Comparison of ENCODE assay signal across 1 cellular context in the genomic region with DNA sequence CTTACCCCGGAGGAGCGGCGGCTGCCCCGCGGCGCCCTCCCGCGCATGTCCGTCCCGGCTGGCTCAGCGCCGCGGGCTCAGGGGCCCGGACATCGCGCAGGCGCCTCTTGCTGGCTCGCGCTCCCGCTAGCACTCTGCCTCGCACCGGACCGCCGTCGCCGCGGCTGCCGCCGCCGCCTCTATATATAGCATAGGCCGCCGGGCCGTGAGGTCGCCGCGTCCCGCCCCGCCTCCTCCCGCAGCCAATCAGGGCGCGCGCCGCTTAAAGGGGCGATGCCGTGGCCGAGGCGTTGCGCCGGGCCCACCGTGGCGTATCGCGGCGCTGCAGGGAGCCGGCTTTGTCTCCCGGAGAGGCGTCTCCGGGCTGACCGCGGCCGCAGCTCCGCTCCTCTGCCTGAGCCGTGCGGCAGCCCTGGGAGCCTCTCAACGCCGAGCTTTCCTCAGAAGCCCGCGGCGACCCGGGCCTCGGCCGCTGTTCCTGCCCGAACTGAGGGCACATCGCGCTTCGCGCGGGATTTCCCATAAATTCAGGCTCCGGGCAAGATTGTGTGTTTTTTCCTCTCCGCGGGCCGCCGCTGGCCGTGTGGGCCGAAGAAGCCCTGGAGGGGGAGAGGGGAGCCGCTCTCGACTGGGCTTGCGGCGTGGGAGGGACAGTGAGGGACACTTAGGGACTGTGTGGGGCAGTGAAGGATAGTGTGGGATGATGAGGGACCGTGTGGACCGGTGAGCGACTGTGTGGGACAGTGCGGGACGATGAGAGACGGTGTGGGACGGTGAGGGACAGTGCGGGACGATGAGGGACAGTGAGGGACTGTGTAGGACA.
A peak's percentile ranks its signal among the peaks of the same experiment; 100 is the strongest.
TF ChIP-seq lines count a peak whose summit lies in the region.

A gene with protein sequence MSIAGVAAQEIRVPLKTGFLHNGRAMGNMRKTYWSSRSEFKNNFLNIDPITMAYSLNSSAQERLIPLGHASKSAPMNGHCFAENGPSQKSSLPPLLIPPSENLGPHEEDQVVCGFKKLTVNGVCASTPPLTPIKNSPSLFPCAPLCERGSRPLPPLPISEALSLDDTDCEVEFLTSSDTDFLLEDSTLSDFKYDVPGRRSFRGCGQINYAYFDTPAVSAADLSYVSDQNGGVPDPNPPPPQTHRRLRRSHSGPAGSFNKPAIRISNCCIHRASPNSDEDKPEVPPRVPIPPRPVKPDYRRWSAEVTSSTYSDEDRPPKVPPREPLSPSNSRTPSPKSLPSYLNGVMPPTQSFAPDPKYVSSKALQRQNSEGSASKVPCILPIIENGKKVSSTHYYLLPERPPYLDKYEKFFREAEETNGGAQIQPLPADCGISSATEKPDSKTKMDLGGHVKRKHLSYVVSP (minus strand): TSS at position 157 of the 823 bp plus-strand sequence. CDS start 10,690 bp downstream, outside the sequence.

TF ChIP-seq in HepG2, 621 proteins besides CTCF, POLR2A, EP300 and RAD21 (continued from another document and continues in another):
- TF ChIP-seq, protein P1, sequence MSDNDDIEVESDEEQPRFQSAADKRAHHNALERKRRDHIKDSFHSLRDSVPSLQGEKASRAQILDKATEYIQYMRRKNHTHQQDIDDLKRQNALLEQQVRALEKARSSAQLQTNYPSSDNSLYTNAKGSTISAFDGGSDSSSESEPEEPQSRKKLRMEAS (IDR thresholded peaks at IDR 0.05) = peak; percentile 87
- TF ChIP-seq ZNF451 (CRISPR knock-in tag; IDR thresholded peaks at IDR 0.05) = peak; percentile 88; the same call in 1 of the 2 replicates
- TF ChIP-seq RARA (CRISPR knock-in tag; IDR thresholded peaks at IDR 0.05) = peak; percentile 33; the same call in 1 of the 2 replicates
- peak; percentile 87 for TF ChIP-seq ZNF430 (CRISPR knock-in tag; IDR thresholded peaks at IDR 0.05)
- TF ChIP-seq, protein P2, sequence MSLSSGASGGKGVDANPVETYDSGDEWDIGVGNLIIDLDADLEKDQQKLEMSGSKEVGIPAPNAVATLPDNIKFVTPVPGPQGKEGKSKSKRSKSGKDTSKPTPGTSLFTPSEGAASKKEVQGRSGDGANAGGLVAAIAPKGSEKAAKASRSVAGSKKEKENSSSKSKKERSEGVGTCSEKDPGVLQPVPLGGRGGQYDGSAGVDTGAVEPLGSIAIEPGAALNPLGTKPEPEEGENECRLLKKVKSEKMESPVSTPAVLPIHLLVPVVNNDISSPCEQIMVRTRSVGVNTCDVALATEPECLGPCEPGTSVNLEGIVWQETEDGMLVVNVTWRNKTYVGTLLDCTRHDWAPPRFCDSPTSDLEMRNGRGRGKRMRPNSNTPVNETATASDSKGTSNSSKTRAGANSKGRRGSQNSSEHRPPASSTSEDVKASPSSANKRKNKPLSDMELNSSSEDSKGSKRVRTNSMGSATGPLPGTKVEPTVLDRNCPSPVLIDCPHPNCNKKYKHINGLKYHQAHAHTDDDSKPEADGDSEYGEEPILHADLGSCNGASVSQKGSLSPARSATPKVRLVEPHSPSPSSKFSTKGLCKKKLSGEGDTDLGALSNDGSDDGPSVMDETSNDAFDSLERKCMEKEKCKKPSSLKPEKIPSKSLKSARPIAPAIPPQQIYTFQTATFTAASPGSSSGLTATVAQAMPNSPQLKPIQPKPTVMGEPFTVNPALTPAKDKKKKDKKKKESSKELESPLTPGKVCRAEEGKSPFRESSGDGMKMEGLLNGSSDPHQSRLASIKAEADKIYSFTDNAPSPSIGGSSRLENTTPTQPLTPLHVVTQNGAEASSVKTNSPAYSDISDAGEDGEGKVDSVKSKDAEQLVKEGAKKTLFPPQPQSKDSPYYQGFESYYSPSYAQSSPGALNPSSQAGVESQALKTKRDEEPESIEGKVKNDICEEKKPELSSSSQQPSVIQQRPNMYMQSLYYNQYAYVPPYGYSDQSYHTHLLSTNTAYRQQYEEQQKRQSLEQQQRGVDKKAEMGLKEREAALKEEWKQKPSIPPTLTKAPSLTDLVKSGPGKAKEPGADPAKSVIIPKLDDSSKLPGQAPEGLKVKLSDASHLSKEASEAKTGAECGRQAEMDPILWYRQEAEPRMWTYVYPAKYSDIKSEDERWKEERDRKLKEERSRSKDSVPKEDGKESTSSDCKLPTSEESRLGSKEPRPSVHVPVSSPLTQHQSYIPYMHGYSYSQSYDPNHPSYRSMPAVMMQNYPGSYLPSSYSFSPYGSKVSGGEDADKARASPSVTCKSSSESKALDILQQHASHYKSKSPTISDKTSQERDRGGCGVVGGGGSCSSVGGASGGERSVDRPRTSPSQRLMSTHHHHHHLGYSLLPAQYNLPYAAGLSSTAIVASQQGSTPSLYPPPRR (CRISPR knock-in tag; IDR thresholded peaks at IDR 0.05; ENCODE audit: borderline replicate concordance) = peak; percentile 65; the same call in 1 of the 2 replicates
- peak; percentile 58; the same call in 1 of the 2 replicates for TF ChIP-seq SPEN (CRISPR knock-in tag; IDR thresholded peaks at IDR 0.05; ENCODE audit: low read depth)
- TF ChIP-seq, protein P3, sequence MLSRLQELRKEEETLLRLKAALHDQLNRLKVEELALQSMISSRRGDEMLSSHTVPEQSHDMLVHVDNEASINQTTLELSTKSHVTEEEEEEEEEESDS (CRISPR knock-in tag; IDR thresholded peaks at IDR 0.05; ENCODE audit: borderline replicate concordance) = peak; percentile 49; the same call in 1 of the 2 replicates
- TF ChIP-seq, protein P4, sequence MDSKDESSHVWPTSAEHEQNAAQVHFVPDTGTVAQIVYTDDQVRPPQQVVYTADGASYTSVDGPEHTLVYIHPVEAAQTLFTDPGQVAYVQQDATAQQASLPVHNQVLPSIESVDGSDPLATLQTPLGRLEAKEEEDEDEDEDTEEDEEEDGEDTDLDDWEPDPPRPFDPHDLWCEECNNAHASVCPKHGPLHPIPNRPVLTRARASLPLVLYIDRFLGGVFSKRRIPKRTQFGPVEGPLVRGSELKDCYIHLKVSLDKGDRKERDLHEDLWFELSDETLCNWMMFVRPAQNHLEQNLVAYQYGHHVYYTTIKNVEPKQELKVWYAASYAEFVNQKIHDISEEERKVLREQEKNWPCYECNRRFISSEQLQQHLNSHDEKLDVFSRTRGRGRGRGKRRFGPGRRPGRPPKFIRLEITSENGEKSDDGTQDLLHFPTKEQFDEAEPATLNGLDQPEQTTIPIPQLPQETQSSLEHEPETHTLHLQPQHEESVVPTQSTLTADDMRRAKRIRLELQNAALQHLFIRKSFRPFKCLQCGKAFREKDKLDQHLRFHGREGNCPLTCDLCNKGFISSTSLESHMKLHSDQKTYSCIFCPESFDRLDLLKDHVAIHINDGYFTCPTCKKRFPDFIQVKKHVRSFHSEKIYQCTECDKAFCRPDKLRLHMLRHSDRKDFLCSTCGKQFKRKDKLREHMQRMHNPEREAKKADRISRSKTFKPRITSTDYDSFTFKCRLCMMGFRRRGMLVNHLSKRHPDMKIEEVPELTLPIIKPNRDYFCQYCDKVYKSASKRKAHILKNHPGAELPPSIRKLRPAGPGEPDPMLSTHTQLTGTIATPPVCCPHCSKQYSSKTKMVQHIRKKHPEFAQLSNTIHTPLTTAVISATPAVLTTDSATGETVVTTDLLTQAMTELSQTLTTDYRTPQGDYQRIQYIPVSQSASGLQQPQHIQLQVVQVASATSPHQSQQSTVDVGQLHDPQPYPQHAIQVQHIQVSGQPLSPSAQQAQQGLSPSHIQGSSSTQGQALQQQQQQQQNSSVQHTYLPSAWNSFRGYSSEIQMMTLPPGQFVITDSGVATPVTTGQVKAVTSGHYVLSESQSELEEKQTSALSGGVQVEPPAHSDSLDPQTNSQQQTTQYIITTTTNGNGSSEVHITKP (CRISPR knock-in tag; IDR thresholded peaks at IDR 0.05; ENCODE audit: low read depth) = no peak
- peak; percentile 58; the same call in 1 of the 2 replicates for TF ChIP-seq ZNF605 (CRISPR knock-in tag; IDR thresholded peaks at IDR 0.05)
- TF ChIP-seq, protein P5, sequence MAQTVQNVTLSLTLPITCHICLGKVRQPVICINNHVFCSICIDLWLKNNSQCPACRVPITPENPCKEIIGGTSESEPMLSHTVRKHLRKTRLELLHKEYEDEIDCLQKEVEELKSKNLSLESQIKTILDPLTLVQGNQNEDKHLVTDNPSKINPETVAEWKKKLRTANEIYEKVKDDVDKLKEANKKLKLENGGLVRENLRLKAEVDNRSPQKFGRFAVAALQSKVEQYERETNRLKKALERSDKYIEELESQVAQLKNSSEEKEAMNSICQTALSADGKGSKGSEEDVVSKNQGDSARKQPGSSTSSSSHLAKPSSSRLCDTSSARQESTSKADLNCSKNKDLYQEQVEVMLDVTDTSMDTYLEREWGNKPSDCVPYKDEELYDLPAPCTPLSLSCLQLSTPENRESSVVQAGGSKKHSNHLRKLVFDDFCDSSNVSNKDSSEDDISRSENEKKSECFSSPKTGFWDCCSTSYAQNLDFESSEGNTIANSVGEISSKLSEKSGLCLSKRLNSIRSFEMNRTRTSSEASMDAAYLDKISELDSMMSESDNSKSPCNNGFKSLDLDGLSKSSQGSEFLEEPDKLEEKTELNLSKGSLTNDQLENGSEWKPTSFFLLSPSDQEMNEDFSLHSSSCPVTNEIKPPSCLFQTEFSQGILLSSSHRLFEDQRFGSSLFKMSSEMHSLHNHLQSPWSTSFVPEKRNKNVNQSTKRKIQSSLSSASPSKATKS (CRISPR knock-in tag; IDR thresholded peaks at IDR 0.05) = no peak
- peak; percentile 45 for TF ChIP-seq ZNF160 (CRISPR knock-in tag; IDR thresholded peaks at IDR 0.05)
- TF ChIP-seq, protein P6, sequence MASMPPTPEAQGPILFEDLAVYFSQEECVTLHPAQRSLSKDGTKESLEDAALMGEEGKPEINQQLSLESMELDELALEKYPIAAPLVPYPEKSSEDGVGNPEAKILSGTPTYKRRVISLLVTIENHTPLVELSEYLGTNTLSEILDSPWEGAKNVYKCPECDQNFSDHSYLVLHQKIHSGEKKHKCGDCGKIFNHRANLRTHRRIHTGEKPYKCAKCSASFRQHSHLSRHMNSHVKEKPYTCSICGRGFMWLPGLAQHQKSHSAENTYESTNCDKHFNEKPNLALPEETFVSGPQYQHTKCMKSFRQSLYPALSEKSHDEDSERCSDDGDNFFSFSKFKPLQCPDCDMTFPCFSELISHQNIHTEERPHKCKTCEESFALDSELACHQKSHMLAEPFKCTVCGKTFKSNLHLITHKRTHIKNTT (CRISPR knock-in tag; IDR thresholded peaks at IDR 0.05) = no peak
- TF ChIP-seq, protein P7, sequence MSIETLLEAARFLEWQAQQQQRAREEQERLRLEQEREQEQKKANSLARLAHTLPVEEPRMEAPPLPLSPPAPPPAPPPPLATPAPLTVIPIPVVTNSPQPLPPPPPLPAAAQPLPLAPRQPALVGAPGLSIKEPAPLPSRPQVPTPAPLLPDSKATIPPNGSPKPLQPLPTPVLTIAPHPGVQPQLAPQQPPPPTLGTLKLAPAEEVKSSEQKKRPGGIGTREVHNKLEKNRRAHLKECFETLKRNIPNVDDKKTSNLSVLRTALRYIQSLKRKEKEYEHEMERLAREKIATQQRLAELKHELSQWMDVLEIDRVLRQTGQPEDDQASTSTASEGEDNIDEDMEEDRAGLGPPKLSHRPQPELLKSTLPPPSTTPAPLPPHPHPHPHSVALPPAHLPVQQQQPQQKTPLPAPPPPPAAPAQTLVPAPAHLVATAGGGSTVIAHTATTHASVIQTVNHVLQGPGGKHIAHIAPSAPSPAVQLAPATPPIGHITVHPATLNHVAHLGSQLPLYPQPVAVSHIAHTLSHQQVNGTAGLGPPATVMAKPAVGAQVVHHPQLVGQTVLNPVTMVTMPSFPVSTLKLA (IDR thresholded peaks at IDR 0.05) = no peak
- TF ChIP-seq SRY (CRISPR knock-in tag; IDR thresholded peaks at IDR 0.05) = peak; percentile 90
- TF ChIP-seq KMT2A (CRISPR knock-in tag; IDR thresholded peaks at IDR 0.05) = peak; percentile 66; the same call in 1 of the 2 replicates
- TF ChIP-seq, protein P8, sequence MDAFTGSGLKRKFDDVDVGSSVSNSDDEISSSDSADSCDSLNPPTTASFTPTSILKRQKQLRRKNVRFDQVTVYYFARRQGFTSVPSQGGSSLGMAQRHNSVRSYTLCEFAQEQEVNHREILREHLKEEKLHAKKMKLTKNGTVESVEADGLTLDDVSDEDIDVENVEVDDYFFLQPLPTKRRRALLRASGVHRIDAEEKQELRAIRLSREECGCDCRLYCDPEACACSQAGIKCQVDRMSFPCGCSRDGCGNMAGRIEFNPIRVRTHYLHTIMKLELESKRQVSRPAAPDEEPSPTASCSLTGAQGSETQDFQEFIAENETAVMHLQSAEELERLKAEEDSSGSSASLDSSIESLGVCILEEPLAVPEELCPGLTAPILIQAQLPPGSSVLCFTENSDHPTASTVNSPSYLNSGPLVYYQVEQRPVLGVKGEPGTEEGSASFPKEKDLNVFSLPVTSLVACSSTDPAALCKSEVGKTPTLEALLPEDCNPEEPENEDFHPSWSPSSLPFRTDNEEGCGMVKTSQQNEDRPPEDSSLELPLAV (CRISPR knock-in tag; conservative IDR thresholded peaks at IDR 0.05; ENCODE audit: low read depth) = 0 out of 2 replicates have a peak, but pooled peaks have one; percentile 45
- TF ChIP-seq, protein P9, sequence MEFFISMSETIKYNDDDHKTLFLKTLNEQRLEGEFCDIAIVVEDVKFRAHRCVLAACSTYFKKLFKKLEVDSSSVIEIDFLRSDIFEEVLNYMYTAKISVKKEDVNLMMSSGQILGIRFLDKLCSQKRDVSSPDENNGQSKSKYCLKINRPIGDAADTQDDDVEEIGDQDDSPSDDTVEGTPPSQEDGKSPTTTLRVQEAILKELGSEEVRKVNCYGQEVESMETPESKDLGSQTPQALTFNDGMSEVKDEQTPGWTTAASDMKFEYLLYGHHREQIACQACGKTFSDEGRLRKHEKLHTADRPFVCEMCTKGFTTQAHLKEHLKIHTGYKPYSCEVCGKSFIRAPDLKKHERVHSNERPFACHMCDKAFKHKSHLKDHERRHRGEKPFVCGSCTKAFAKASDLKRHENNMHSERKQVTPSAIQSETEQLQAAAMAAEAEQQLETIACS (CRISPR knock-in tag; IDR thresholded peaks at IDR 0.05) = no peak
- TF ChIP-seq, protein P10, sequence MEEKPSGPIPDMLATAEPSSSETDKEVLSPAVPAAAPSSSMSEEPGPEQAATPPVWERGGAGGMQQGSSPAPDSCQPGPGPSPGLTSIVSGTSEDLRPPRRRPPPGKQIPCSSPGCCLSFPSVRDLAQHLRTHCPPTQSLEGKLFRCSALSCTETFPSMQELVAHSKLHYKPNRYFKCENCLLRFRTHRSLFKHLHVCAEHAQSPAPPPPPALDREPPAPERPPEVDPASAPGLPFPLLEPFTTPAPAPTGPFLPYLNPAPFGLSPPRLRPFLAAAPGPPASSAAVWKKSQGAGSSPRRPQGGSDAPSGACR (CRISPR knock-in tag; IDR thresholded peaks at IDR 0.05) = no peak
- TF ChIP-seq ZMAT3 (CRISPR knock-in tag; conservative IDR thresholded peaks at IDR 0.05) = no peak; the same call in 1 of the 2 replicates
- TF ChIP-seq BCL6 (CRISPR knock-in tag; IDR thresholded peaks at IDR 0.05) = peak; percentile 74
- TF ChIP-seq CENPX (CRISPR knock-in tag; IDR thresholded peaks at IDR 0.05) = no peak
- TF ChIP-seq ZNF713 (CRISPR knock-in tag; IDR thresholded peaks at IDR 0.05) = no peak
- no peak; the same call in 1 of the 2 replicates for TF ChIP-seq ZNF207 (IDR thresholded peaks at IDR 0.05; ENCODE audit: borderline replicate concordance)
- no peak for TF ChIP-seq CBX2 (IDR thresholded peaks at IDR 0.05; ENCODE audit: low read depth, low read length)
- TF ChIP-seq CBX2 (CRISPR knock-in tag; IDR thresholded peaks at IDR 0.05; ENCODE audit: low read depth) = no peak
- no peak for TF ChIP-seq ARNT (IDR thresholded peaks at IDR 0.05)
- no peak; the same call in 1 of the 2 replicates for TF ChIP-seq PAWR (CRISPR knock-in tag; IDR thresholded peaks at IDR 0.05; ENCODE audit: borderline replicate concordance)
- TF ChIP-seq, protein P11, sequence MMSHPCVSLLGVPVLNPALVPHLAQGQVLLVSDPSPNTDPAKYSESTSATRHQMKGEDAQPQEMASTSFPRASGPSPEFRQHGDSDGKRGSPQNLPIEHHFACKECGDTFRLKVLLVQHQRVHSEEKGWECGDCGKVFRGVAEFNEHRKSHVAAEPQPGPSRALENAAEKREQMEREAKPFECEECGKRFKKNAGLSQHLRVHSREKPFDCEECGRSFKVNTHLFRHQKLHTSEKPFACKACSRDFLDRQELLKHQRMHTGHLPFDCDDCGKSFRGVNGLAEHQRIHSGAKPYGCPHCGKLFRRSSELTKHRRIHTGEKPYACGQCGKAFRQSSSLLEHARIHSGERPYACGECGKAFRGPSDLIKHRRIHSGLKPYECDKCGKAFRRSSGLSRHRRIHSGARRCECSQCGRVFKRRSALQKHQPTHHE (CRISPR knock-in tag; IDR thresholded peaks at IDR 0.05; ENCODE audit: borderline replicate concordance) = peak; percentile 2; the same call in 1 of the 2 replicates
